In the genomic region with DNA sequence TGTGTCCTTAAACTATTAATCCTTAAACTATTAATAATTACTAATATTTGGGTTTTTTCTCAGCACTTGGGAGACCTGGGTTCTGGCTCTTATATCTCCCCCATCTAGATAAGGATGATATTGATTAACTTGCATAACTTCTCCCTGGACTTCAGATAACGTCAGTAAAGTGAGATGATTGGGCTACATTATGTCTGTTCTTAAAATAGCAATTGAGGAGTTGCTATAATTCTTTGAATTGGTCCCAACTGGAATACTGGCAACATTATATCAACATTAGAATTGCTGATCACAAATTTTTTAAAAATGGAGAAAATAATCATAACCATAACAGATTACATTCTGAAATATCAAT, we compare ENCODE assay signal across 11 cellular contexts. TPM values are rescaled to one million over a fixed set of nuclear protein-coding genes. Genes with fewer than 3 reads are reported as not detected.
DNase-seq lines count a peak whose midpoint lies in the region; ATAC-seq and TF ChIP-seq lines count a peak whose summit lies in the region.
"Had no signal": no experiment of that assay in that cellular context is flagged by ENCODE, and none has a peak within 500 bp of the region (broad histone marks: within the 10 kb centered on the region; RNA-seq: fewer than 3 reads in every experiment).

No MANE protein-coding gene starts in this region.

- peaks cover 26 to 66% (median 41%) of the 10 kb centered on the region in 4 donors for H3K4me1 Mint-ChIP-seq in CD4-positive, CD25-positive, alpha-beta regulatory T cell
- peaks cover 36 to 69% (median 64%) of the 10 kb centered on the region in 4 donors for H3K4me1 Mint-ChIP-seq in naive thymus-derived CD8-positive, alpha-beta T cell

- POLR2A ChIA-PET in naive thymus-derived CD8-positive, alpha-beta T cell (lab: Charles Lee), result interaction anchor here (1.0 to 4.1 kb wide), 4 partner anchors 16 to 47 kb away, joined by 3 to 34 read pairs (median 10); no protein-coding TSS in a partner anchor

- no peak for ATAC-seq in CD4-positive, CD25-positive, alpha-beta regulatory T cell (ENCODE audit: low read depth in 2 of 2)
- no peak for ATAC-seq in activated naive CD4-positive, alpha-beta T cell treated with anti-CD3 and anti-CD28 coated beads, Interleukin-2, amount 50 U/mL, for 72 hours
- ATAC-seq in naive thymus-derived CD8-positive, alpha-beta T cell, result no peak
- no peak for ATAC-seq in GM19351 (IDR thresholded peaks at IDR 0.05; ENCODE audit: unreplicated experiment)
- ATAC-seq: left colon had no signal

- no peaks in the 10 kb centered on the region for H3K9me3 ChIP-seq in CD4-positive, CD25-positive, alpha-beta regulatory T cell (ENCODE audit: control insufficient read depth in 2 of 2, low read length in 2 of 2)

- peak overlapping the region; percentile 95 for H3K4me3 ChIP-seq in CD4-positive, CD25-positive, alpha-beta regulatory T cell (ENCODE audit: low read depth, low read length)
- peak overlapping the region; percentile 93 for H3K4me3 ChIP-seq in GM12865 (ENCODE audit: low read depth, low read length)

- peak overlapping the region; percentile 95 to 99 (median 98) for H3K4me3 Mint-ChIP-seq in CD4-positive, CD25-positive, alpha-beta regulatory T cell
- H3K4me3 Mint-ChIP-seq in naive thymus-derived CD8-positive, alpha-beta T cell, result peak overlapping the region; percentile 85 to 99 (median 98)

- peaks cover 6% of the 10 kb centered on the region for H3K36me3 ChIP-seq in CD4-positive, CD25-positive, alpha-beta regulatory T cell (ENCODE audit: control insufficient read depth, insufficient read depth, low read length)

- H3K27ac Mint-ChIP-seq in CD4-positive, CD25-positive, alpha-beta regulatory T cell, result peak overlapping the region; percentile 92 to 97 (median 97)
- peak overlapping the region; percentile 84 to 93 for H3K27ac Mint-ChIP-seq in activated naive CD4-positive, alpha-beta T cell treated with anti-CD3 and anti-CD28 coated beads, Interleukin-2, amount 50 U/mL, for 72 hours
- H3K27ac Mint-ChIP-seq in naive thymus-derived CD8-positive, alpha-beta T cell, result peak overlapping the region; percentile 88 to 99 (median 95)

- no peak for TF ChIP-seq CTCF in GM12865 (IDR thresholded peaks at IDR 0.05; ENCODE audit: insufficient read depth, low read depth, low read length, missing control alignments)

- H3K9me3 Mint-ChIP-seq in CD4-positive, CD25-positive, alpha-beta regulatory T cell, result peaks cover 0 to 2% (median 0%) of the 10 kb centered on the region in 7 donors
- peaks cover 11 to 21% of the 10 kb centered on the region in 2 donors for H3K9me3 Mint-ChIP-seq in activated naive CD4-positive, alpha-beta T cell treated with anti-CD3 and anti-CD28 coated beads, Interleukin-2, amount 50 U/mL, for 72 hours
- peaks cover 0 to 11% (median 0%) of the 10 kb centered on the region in 9 donors for H3K9me3 Mint-ChIP-seq in naive thymus-derived CD8-positive, alpha-beta T cell

- H3K27me3 Mint-ChIP-seq in CD4-positive, CD25-positive, alpha-beta regulatory T cell, result no peaks in the 10 kb centered on the region
- no peaks in the 10 kb centered on the region for H3K27me3 Mint-ChIP-seq in naive thymus-derived CD8-positive, alpha-beta T cell

- H3K4me1 ChIP-seq in CD4-positive, CD25-positive, alpha-beta regulatory T cell (ENCODE audit: control insufficient read depth, insufficient read depth, low read length, poor library complexity, severe bottlenecking), result peaks cover 69% of the 10 kb centered on the region

- H3K36me3 Mint-ChIP-seq in CD4-positive, CD25-positive, alpha-beta regulatory T cell, result peaks cover 18% of the 10 kb centered on the region
- H3K36me3 Mint-ChIP-seq in activated naive CD4-positive, alpha-beta T cell treated with anti-CD3 and anti-CD28 coated beads, Interleukin-2, amount 50 U/mL, for 72 hours, result peaks cover 21 to 37% of the 10 kb centered on the region in 2 donors
- H3K36me3 Mint-ChIP-seq in naive thymus-derived CD8-positive, alpha-beta T cell, result peaks cover 5 to 19% (median 14%) of the 10 kb centered on the region in 3 donors

- no peak for DNase-seq in CD4-positive, CD25-positive, alpha-beta regulatory T cell
- DNase-seq in GM12865 (ENCODE audit: low read depth), result no peak
- no peak for DNase-seq in activated naive CD4-positive, alpha-beta T cell treated with anti-CD3 and anti-CD28 coated beads, Interleukin-2, amount 50 U/mL, for 72 hours (ENCODE audit: low spot score in 2 of 2)
- DNase-seq in naive thymus-derived CD8-positive, alpha-beta T cell, result no peak
- no peak for DNase-seq in SHP77 (lab: John Stamatoyannopoulos, UW)
- no peak for DNase-seq in substantia nigra (lab: John Stamatoyannopoulos, UW)
- DNase-seq: left colon, NCI-H2227 treated with DMSO at 0.1 percent for 48 hours, nucleus accumbens had no signal

- no peaks in the 10 kb centered on the region for H3K27me3 ChIP-seq in CD4-positive, CD25-positive, alpha-beta regulatory T cell (ENCODE audit: control insufficient read depth, insufficient read depth, low read length)

- H3K27ac ChIP-seq in CD4-positive, CD25-positive, alpha-beta regulatory T cell (ENCODE audit: insufficient read depth, low read length, poor library complexity, severe bottlenecking), result peak overlapping the region; percentile 88
- H3K27ac ChIP-seq in substantia nigra (ENCODE audit: low read depth, low read length, poor library complexity, severe bottlenecking), result no peak overlapping the region

RNA-seq across cellular contexts. Expression of a gene that starts 1.9 kb away (rescaled TPM):
- 86.4 TPM for total RNA-seq in CD4-positive, CD25-positive, alpha-beta regulatory T cell
- 10 to 100 TPM; 44.1 to 56.0 (median 50.3) TPM for polyA plus RNA-seq in CD4-positive, CD25-positive, alpha-beta regulatory T cell
- 10 to 100 TPM; 31.1 to 43.1 TPM for total RNA-seq in activated naive CD4-positive, alpha-beta T cell treated with anti-CD3 and anti-CD28 coated beads, Interleukin-2, amount 50 U/mL, for 72 hours
- 100 to 1,000 TPM in 1 of 2 experiments, 10 to 100 TPM in 1; 91.6 to 102 TPM for total RNA-seq in naive thymus-derived CD8-positive, alpha-beta T cell
- 10 to 100 TPM; 50.0 to 68.5 (median 65.1) TPM for polyA plus RNA-seq in naive thymus-derived CD8-positive, alpha-beta T cell
- total RNA-seq: LHCN-M2 had no signal
